Comparison of ENCODE assay signal across 8 cellular contexts in genomic region chr12:110531741-110532333, GRCh38. TPM values are rescaled to one million over a fixed set of nuclear protein-coding genes. Genes with fewer than 3 reads are reported as not detected.
DNase-seq lines count a peak whose midpoint lies in the region; ATAC-seq and TF ChIP-seq lines count a peak whose summit lies in the region.

No MANE protein-coding gene starts in this region.

- TF ChIP-seq CTCF in cardiac fibroblast (IDR thresholded peaks at IDR 0.05; ENCODE audit: low read depth, low read length) (no peak), BE2C (IDR thresholded peaks at IDR 0.05; ENCODE audit: low read depth, low read length) (no peak)

- H3K27ac Mint-ChIP-seq in stimulated activated naive CD8-positive, alpha-beta T cell treated with anti-CD3 and anti-CD28 coated beads, Interleukin-15, amount 100 ng/mL, for 72 hours: peak overlapping the region; percentile 25 to 61

- no peak overlapping the region for H3K27ac ChIP-seq in effector memory CD4-positive, alpha-beta T cell (ENCODE audit: insufficient read depth, low read length, poor library complexity, severe bottlenecking)

- H3K4me3 ChIP-seq in cardiac fibroblast (replicated peaks in 1 of 2; ENCODE audit: low read depth in 2 of 2, low read length in 2 of 2) (no peak overlapping the region), BE2C (ENCODE audit: low read depth, low read length) (no peak overlapping the region)
- no peak overlapping the region for H3K4me3 ChIP-seq in effector memory CD4-positive, alpha-beta T cell (ENCODE audit: insufficient read depth, low read depth, low read length, poor library complexity, severe bottlenecking)

- no peaks in the 10 kb centered on the region for H3K27me3 ChIP-seq in effector memory CD4-positive, alpha-beta T cell (replicated peaks; ENCODE audit: control insufficient read depth, insufficient read depth, low read length, poor library complexity, severe bottlenecking)
- no peaks in the 10 kb centered on the region for H3K27me3 ChIP-seq in BE2C

- no peaks in the 10 kb centered on the region for H3K27me3 Mint-ChIP-seq in stimulated activated naive CD8-positive, alpha-beta T cell treated with anti-CD3 and anti-CD28 coated beads, Interleukin-15, amount 100 ng/mL, for 72 hours

- peak; percentile 90 for ATAC-seq in GM19395 (IDR thresholded peaks at IDR 0.05; ENCODE audit: unreplicated experiment)
- peak; percentile 86 for ATAC-seq in HG03342 (IDR thresholded peaks at IDR 0.05; ENCODE audit: unreplicated experiment)
- peak; percentile 92 for ATAC-seq in stimulated activated naive CD8-positive, alpha-beta T cell treated with anti-CD3 and anti-CD28 coated beads, Interleukin-15, amount 100 ng/mL, for 72 hours

- H3K9me3 Mint-ChIP-seq in stimulated activated naive CD8-positive, alpha-beta T cell treated with anti-CD3 and anti-CD28 coated beads, Interleukin-15, amount 100 ng/mL, for 72 hours: no peaks in the 10 kb centered on the region

- peaks cover 16% of the 10 kb centered on the region for H3K36me3 ChIP-seq in effector memory CD4-positive, alpha-beta T cell (ENCODE audit: control insufficient read depth, insufficient read depth, low read length)
- H3K36me3 ChIP-seq in BE2C: peaks cover 2% of the 10 kb centered on the region

- no peaks in the 10 kb centered on the region for H3K4me1 ChIP-seq in effector memory CD4-positive, alpha-beta T cell (ENCODE audit: control insufficient read depth, insufficient read depth, low read length, poor library complexity, severe bottlenecking)
- no peaks in the 10 kb centered on the region for H3K4me1 ChIP-seq in BE2C

- DNase-seq in DMS79 (lab: John Stamatoyannopoulos, UW): peak; percentile 78
- DNase-seq in cardiac fibroblast (ENCODE audit: low read depth in 2 of 2): peak; percentile 28 to 57
- DNase-seq in stimulated activated naive CD8-positive, alpha-beta T cell treated with anti-CD3 and anti-CD28 coated beads, Interleukin-15, amount 100 ng/mL, for 72 hours: no peak
- DNase-seq in effector memory CD4-positive, alpha-beta T cell: no peak
- DNase-seq in COLO829 (ENCODE audit: low spot score): no peak
- no peak for DNase-seq in BE2C

- H3K9me3 ChIP-seq in effector memory CD4-positive, alpha-beta T cell (ENCODE audit: control insufficient read depth, low read length): no peaks in the 10 kb centered on the region
- H3K9me3 ChIP-seq in BE2C: no peaks in the 10 kb centered on the region

- H3K4me1 Mint-ChIP-seq in stimulated activated naive CD8-positive, alpha-beta T cell treated with anti-CD3 and anti-CD28 coated beads, Interleukin-15, amount 100 ng/mL, for 72 hours: peaks cover 62% of the 10 kb centered on the region

- H3K4me3 Mint-ChIP-seq in stimulated activated naive CD8-positive, alpha-beta T cell treated with anti-CD3 and anti-CD28 coated beads, Interleukin-15, amount 100 ng/mL, for 72 hours: peak overlapping the region; percentile 10 to 32

RNA-seq across cellular contexts. Expression of gene RAD9B, which starts 29.7 kb away (rescaled TPM):
- polyA plus RNA-seq in BE2C (2012; ENCODE audit: insufficient read depth, insufficient read length, low read depth): 0.22 TPM

RNA-seq across cellular contexts. Expression of gene VPS29, which starts 29.9 kb away (rescaled TPM):
- 50.9 TPM for polyA plus RNA-seq in BE2C (2012; ENCODE audit: insufficient read depth, insufficient read length, low read depth)

RNA-seq across cellular contexts. Expression of gene PPTC7, which starts 51.3 kb away (rescaled TPM):
- 13.8 TPM for polyA plus RNA-seq in BE2C (2012; ENCODE audit: insufficient read depth, insufficient read length, low read depth)

Comparison
In these comparisons a context has a peak if more than half of its experiments do, and no peak if none do; other contexts are left out.
1. DNase-seq: peak in DMS79 (single experiment) and cardiac fibroblast (2 of 2); none in stimulated activated naive CD8-positive, alpha-beta T cell treated with anti-CD3 and anti-CD28 coated beads, Interleukin-15, amount 100 ng/mL, for 72 hours (0 of 2), effector memory CD4-positive, alpha-beta T cell (0 of 3), COLO829 (single experiment) and BE2C (single experiment).
2. Peak in every context shown above with its lines, with median percentiles within 50 percentile points of each other: ATAC-seq.